Comparison of ENCODE assay signal across 8 cellular contexts in genomic region chr11:87352759-87353707, GRCh38.
DNase-seq lines count a peak whose midpoint lies in the region; ATAC-seq and TF ChIP-seq lines count a peak whose summit lies in the region.

No MANE protein-coding gene starts in this region.

- TF ChIP-seq CTCF in GM12864 (IDR thresholded peaks at IDR 0.05; ENCODE audit: low read depth, low read length, missing control alignments) (peak; percentile 99), cardiac muscle cell (IDR thresholded peaks at IDR 0.05; ENCODE audit: low read depth, low read length) (peak; percentile 98)

- H3K36me3 Mint-ChIP-seq in activated naive CD4-positive, alpha-beta T cell treated with anti-CD3 and anti-CD28 coated beads, Interleukin-2, amount 50 U/mL, for 72 hours = no peaks in the 10 kb centered on the region

- H3K4me1 ChIP-seq in cardiac muscle cell (ENCODE audit: low read depth) = peaks cover 44% of the 10 kb centered on the region

- H3K9me3 ChIP-seq in MG63 (no peaks in the 10 kb centered on the region), cardiac muscle cell (ENCODE audit: low read depth) (no peaks in the 10 kb centered on the region)

- H3K27me3 ChIP-seq in MG63 (no peaks in the 10 kb centered on the region), cardiac muscle cell (no peaks in the 10 kb centered on the region)

- no peaks in the 10 kb centered on the region for H3K9me3 Mint-ChIP-seq in activated naive CD4-positive, alpha-beta T cell treated with anti-CD3 and anti-CD28 coated beads, Interleukin-2, amount 50 U/mL, for 72 hours

- no peak overlapping the region for H3K27ac ChIP-seq in cardiac muscle cell

- H3K4me3 ChIP-seq in GM12864 (ENCODE audit: low read depth, low read length) (no peak overlapping the region), MG63 (peak overlapping the region; percentile 7; the same call in 1 of the 2 replicates), cardiac muscle cell (no peak overlapping the region)

- DNase-seq in GM12864 (ENCODE audit: low read depth) (peak; percentile 29), HCEC 1CT (peak; percentile 60), MG63 (peak; percentile 86), SKM-1 (lab: John Stamatoyannopoulos, UW; ENCODE audit: unreplicated experiment) (peak; percentile 36), cardiac muscle cell (ENCODE audit: low read depth in 1 of 2, low spot score in 1 of 2) (peak; percentile 78 to 88), putamen (ENCODE audit: low spot score) (peak; percentile 52), GF-D8 (lab: John Stamatoyannopoulos, UW) (no peak)
- DNase-seq in activated naive CD4-positive, alpha-beta T cell treated with anti-CD3 and anti-CD28 coated beads, Interleukin-2, amount 50 U/mL, for 72 hours (ENCODE audit: low spot score in 2 of 2) = peak; percentile 76 to 92

- H3K27ac Mint-ChIP-seq in activated naive CD4-positive, alpha-beta T cell treated with anti-CD3 and anti-CD28 coated beads, Interleukin-2, amount 50 U/mL, for 72 hours = no peak overlapping the region

- ATAC-seq in activated naive CD4-positive, alpha-beta T cell treated with anti-CD3 and anti-CD28 coated beads, Interleukin-2, amount 50 U/mL, for 72 hours = peak; percentile 85 to 89

- H3K36me3 ChIP-seq in MG63 = no peaks in the 10 kb centered on the region
- H3K36me3 ChIP-seq in cardiac muscle cell = no peaks in the 10 kb centered on the region
